In genomic region chr20:22385602-22386299, GRCh38 we compare ENCODE assay signal across 1 cellular context.
A peak's percentile ranks its signal among the peaks of the same experiment; 100 is the strongest.
TF ChIP-seq lines count a peak whose summit lies in the region.

No MANE protein-coding gene starts in this region.

TF ChIP-seq in HepG2, 621 proteins besides CTCF, POLR2A, EP300 and RAD21 (continued from another document and continues in another):
- TF ChIP-seq, protein P1, sequence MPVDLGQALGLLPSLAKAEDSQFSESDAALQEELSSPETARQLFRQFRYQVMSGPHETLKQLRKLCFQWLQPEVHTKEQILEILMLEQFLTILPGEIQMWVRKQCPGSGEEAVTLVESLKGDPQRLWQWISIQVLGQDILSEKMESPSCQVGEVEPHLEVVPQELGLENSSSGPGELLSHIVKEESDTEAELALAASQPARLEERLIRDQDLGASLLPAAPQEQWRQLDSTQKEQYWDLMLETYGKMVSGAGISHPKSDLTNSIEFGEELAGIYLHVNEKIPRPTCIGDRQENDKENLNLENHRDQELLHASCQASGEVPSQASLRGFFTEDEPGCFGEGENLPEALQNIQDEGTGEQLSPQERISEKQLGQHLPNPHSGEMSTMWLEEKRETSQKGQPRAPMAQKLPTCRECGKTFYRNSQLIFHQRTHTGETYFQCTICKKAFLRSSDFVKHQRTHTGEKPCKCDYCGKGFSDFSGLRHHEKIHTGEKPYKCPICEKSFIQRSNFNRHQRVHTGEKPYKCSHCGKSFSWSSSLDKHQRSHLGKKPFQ (CRISPR knock-in tag; IDR thresholded peaks at IDR 0.05; ENCODE audit: insufficient replicate concordance): no peak
- TF ChIP-seq CCDC6 (CRISPR knock-in tag; IDR thresholded peaks at IDR 0.05) (no peak), ZHX1 (CRISPR knock-in tag; IDR thresholded peaks at IDR 0.05; ENCODE audit: low read depth) (no peak), GABPB1 (CRISPR knock-in tag; IDR thresholded peaks at IDR 0.05) (no peak), NAIF1 (CRISPR knock-in tag; IDR thresholded peaks at IDR 0.05; ENCODE audit: borderline replicate concordance) (peak; percentile 60; the same call in 1 of the 2 replicates), ZFYVE20 (CRISPR knock-in tag; IDR thresholded peaks at IDR 0.05; ENCODE audit: borderline replicate concordance, low read depth) (no peak), SYNCRIP (IDR thresholded peaks at IDR 0.05; ENCODE audit: insufficient read depth, low read depth, low read length) (no peak), PHF20 (CRISPR knock-in tag; IDR thresholded peaks at IDR 0.05) (no peak), TBL1XR1 (IDR thresholded peaks at IDR 0.05; ENCODE audit: borderline replicate concordance, low read length, partially characterized antibody) (no peak), ZNF570 (CRISPR knock-in tag; IDR thresholded peaks at IDR 0.05; ENCODE audit: borderline replicate concordance) (no peak), ZNF563 (CRISPR knock-in tag; IDR thresholded peaks at IDR 0.05) (no peak), HNRNPK (IDR thresholded peaks at IDR 0.05; ENCODE audit: low read depth, low read length, poor library complexity, severe bottlenecking) (no peak), ZNF816 (CRISPR knock-in tag; IDR thresholded peaks at IDR 0.05; ENCODE audit: borderline replicate concordance) (no peak), TFDP2 (CRISPR knock-in tag; IDR thresholded peaks at IDR 0.05) (no peak), ZNF547 (CRISPR knock-in tag; IDR thresholded peaks at IDR 0.05) (no peak), CBX5 (CRISPR knock-in tag; IDR thresholded peaks at IDR 0.05; ENCODE audit: borderline replicate concordance) (no peak), IRF1 (CRISPR knock-in tag; IDR thresholded peaks at IDR 0.05; ENCODE audit: low read depth) (no peak), SNAPC2 (CRISPR knock-in tag; IDR thresholded peaks at IDR 0.05) (no peak), THYN1 (CRISPR knock-in tag; IDR thresholded peaks at IDR 0.05; ENCODE audit: borderline replicate concordance, low read depth) (no peak), MYNN (CRISPR knock-in tag; IDR thresholded peaks at IDR 0.05; ENCODE audit: low read depth) (no peak), HNRNPUL1 (IDR thresholded peaks at IDR 0.05; ENCODE audit: low read depth, low read length) (no peak), ZNF619 (CRISPR knock-in tag; IDR thresholded peaks at IDR 0.05) (no peak), ZMAT5 (CRISPR knock-in tag; IDR thresholded peaks at IDR 0.05; ENCODE audit: borderline replicate concordance, low read depth) (no peak), ZHX2 (IDR thresholded peaks at IDR 0.05; ENCODE audit: low read depth) (no peak), ZHX2 (CRISPR knock-in tag; IDR thresholded peaks at IDR 0.05; ENCODE audit: borderline replicate concordance) (no peak), ZMYM4 (CRISPR knock-in tag; IDR thresholded peaks at IDR 0.05) (no peak), RCOR2 (CRISPR knock-in tag; IDR thresholded peaks at IDR 0.05) (no peak), YY1 (IDR thresholded peaks at IDR 0.05; ENCODE audit: insufficient read depth, insufficient replicate concordance, low read depth, low read length) (no peak), ZFP36L2 (CRISPR knock-in tag; IDR thresholded peaks at IDR 0.05) (no peak), GMEB2 (CRISPR knock-in tag; IDR thresholded peaks at IDR 0.05; ENCODE audit: low read depth) (no peak)
- TF ChIP-seq, protein P2, sequence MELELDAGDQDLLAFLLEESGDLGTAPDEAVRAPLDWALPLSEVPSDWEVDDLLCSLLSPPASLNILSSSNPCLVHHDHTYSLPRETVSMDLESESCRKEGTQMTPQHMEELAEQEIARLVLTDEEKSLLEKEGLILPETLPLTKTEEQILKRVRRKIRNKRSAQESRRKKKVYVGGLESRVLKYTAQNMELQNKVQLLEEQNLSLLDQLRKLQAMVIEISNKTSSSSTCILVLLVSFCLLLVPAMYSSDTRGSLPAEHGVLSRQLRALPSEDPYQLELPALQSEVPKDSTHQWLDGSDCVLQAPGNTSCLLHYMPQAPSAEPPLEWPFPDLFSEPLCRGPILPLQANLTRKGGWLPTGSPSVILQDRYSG (CRISPR knock-in tag; IDR thresholded peaks at IDR 0.05): no peak
- TF ChIP-seq, protein P3, sequence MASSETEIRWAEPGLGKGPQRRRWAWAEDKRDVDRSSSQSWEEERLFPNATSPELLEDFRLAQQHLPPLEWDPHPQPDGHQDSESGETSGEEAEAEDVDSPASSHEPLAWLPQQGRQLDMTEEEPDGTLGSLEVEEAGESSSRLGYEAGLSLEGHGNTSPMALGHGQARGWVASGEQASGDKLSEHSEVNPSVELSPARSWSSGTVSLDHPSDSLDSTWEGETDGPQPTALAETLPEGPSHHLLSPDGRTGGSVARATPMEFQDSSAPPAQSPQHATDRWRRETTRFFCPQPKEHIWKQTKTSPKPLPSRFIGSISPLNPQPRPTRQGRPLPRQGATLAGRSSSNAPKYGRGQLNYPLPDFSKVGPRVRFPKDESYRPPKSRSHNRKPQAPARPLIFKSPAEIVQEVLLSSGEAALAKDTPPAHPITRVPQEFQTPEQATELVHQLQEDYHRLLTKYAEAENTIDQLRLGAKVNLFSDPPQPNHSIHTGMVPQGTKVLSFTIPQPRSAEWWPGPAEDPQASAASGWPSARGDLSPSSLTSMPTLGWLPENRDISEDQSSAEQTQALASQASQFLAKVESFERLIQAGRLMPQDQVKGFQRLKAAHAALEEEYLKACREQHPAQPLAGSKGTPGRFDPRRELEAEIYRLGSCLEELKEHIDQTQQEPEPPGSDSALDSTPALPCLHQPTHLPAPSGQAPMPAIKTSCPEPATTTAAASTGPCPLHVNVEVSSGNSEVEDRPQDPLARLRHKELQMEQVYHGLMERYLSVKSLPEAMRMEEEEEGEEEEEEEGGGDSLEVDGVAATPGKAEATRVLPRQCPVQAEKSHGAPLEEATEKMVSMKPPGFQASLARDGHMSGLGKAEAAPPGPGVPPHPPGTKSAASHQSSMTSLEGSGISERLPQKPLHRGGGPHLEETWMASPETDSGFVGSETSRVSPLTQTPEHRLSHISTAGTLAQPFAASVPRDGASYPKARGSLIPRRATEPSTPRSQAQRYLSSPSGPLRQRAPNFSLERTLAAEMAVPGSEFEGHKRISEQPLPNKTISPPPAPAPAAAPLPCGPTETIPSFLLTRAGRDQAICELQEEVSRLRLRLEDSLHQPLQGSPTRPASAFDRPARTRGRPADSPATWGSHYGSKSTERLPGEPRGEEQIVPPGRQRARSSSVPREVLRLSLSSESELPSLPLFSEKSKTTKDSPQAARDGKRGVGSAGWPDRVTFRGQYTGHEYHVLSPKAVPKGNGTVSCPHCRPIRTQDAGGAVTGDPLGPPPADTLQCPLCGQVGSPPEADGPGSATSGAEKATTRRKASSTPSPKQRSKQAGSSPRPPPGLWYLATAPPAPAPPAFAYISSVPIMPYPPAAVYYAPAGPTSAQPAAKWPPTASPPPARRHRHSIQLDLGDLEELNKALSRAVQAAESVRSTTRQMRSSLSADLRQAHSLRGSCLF (CRISPR knock-in tag; IDR thresholded peaks at IDR 0.05; ENCODE audit: borderline replicate concordance): no peak
- TF ChIP-seq, protein P4, sequence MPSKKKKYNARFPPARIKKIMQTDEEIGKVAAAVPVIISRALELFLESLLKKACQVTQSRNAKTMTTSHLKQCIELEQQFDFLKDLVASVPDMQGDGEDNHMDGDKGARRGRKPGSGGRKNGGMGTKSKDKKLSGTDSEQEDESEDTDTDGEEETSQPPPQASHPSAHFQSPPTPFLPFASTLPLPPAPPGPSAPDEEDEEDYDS (CRISPR knock-in tag; IDR thresholded peaks at IDR 0.05): 0 out of 2 replicates have a peak, but pooled peaks have one; percentile 20
- TF ChIP-seq, protein P5, sequence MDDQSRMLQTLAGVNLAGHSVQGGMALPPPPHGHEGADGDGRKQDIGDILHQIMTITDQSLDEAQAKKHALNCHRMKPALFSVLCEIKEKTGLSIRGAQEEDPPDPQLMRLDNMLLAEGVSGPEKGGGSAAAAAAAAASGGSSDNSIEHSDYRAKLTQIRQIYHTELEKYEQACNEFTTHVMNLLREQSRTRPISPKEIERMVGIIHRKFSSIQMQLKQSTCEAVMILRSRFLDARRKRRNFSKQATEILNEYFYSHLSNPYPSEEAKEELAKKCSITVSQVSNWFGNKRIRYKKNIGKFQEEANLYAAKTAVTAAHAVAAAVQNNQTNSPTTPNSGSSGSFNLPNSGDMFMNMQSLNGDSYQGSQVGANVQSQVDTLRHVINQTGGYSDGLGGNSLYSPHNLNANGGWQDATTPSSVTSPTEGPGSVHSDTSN (CRISPR knock-in tag; IDR thresholded peaks at IDR 0.05; ENCODE audit: borderline replicate concordance): no peak
